Comparison of ENCODE assay signal across 1 cellular context in the genomic region with DNA sequence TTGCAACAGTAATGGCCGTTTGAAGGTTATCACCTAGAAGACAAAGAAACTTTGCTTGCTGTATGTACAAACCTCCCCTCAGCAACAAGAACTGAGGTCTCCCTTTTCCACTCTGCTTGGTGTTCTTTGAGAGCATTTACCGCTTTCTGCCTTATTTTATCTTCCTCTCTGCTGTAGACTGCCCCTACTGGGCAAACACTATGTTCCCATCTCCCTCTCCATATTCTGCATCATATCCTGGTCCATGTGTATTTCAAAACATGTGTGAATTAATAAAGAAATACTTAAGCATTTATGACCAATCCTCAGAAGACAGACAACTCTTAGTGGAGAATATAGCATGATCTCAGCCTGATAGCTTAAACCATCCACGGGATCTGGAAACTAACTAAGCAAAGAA.
TF ChIP-seq lines count a peak whose summit lies in the region.

No MANE protein-coding gene starts in this region.

TF ChIP-seq in H1, 55 proteins besides CTCF, POLR2A, EP300 and RAD21:
- TF ChIP-seq JUN (IDR thresholded peaks at IDR 0.05; ENCODE audit: low read depth, low read length) (no peak), KDM5A (IDR thresholded peaks at IDR 0.05; ENCODE audit: low read length) (no peak), ZNF274 (IDR thresholded peaks at IDR 0.05; ENCODE audit: borderline replicate concordance, extremely low read depth, low read length) (no peak), FOSL1 (IDR thresholded peaks at IDR 0.05; ENCODE audit: insufficient read depth, low read depth, low read length) (no peak), SP1 (IDR thresholded peaks at IDR 0.05; ENCODE audit: low read depth, low read length) (no peak), POLR2AphosphoS5 (IDR thresholded peaks at IDR 0.05; ENCODE audit: low read depth, low read length) (no peak), POU5F1 (IDR thresholded peaks at IDR 0.05; ENCODE audit: low read depth, low read length) (no peak), CEBPB (IDR thresholded peaks at IDR 0.05; ENCODE audit: low read depth, low read length) (no peak), JUND (IDR thresholded peaks at IDR 0.05; ENCODE audit: low read length) (no peak), ASH2L (IDR thresholded peaks at IDR 0.05; ENCODE audit: low read length) (no peak), NANOG (IDR thresholded peaks at IDR 0.05; ENCODE audit: insufficient read depth, low read depth, low read length, poor library complexity, severe bottlenecking) (no peak), HDAC6 (IDR thresholded peaks at IDR 0.05; ENCODE audit: low read depth, low read length) (no peak), TAF7 (optimal IDR thresholded peaks at IDR 0.05; ENCODE audit: borderline replicate concordance, low read depth, low read length) (no peak), RFX5 (IDR thresholded peaks at IDR 0.05; ENCODE audit: borderline replicate concordance, low read depth, low read length) (no peak)
